In the genomic region with DNA sequence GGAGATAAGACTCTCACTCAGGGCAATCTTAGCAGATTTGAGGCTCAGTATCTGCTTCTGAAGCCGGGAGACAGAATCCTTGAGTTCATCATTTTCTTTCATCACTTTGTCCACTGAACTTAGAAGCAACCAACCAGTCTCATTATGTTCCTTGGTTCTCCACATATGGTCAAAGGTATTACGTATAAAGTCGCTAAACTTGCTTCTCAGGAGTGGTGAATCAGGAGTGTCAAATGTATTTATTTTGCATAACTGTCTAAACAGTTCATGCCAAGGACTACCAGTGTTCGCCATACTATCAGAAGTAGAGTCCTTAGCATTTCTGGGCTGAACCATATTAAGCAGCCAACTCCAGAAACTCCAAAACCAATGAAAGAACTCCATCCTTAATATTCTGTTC, we compare ENCODE assay signal across 3 cellular contexts.
DNase-seq lines count a peak whose midpoint lies in the region; ATAC-seq, FAIRE-seq and TF ChIP-seq lines count a peak whose summit lies in the region.
"Not testable (repeated sequence)": the region's sequence is repeated elsewhere in the genome, so short reads cannot be mapped to it uniquely, and the experiment has no call there.

No MANE protein-coding gene starts in this region.

- not testable (repeated sequence) for H3F3A ChIP-seq in PC-3 (ENCODE audit: low read length, unreplicated experiment)

- H2AFZ ChIP-seq in PC-3 (ENCODE audit: low read length), result not testable (repeated sequence)

- not testable (repeated sequence) for FAIRE-seq in bronchial epithelial cell (lab: Jason Lieb, UNC)

- BruUV-seq in PC-3 (replicated peaks; lab: Mats Ljungman, UMichigan), result not testable (repeated sequence)

- not testable (repeated sequence) for H3K4me3 ChIP-seq in PC-3 (ENCODE audit: low read length); bronchial epithelial cell (ENCODE audit: low read depth, low read length); epithelial cell of esophagus (ENCODE audit: low read length)

- H3K4me2 ChIP-seq in PC-3 (ENCODE audit: low read length), result not testable (repeated sequence)

- POLR2A ChIA-PET in PC-3 (lab: Charles Lee; ENCODE audit: unreplicated experiment), result not testable (repeated sequence)

- peak; percentile 43 for DNase-seq in PC-3
- DNase-seq in bronchial epithelial cell (ENCODE audit: low read depth), result peak; percentile 22
- peak; percentile 66 for DNase-seq in epithelial cell of esophagus (ENCODE audit: low read depth)

- H3K27me3 ChIP-seq in PC-3 (ENCODE audit: low read length); bronchial epithelial cell (ENCODE audit: control insufficient read depth, insufficient read depth, low read length): not testable (repeated sequence)

- H3K9ac ChIP-seq in PC-3 (ENCODE audit: low read length), result not testable (repeated sequence)

- not testable (repeated sequence) for TF ChIP-seq CTCF in PC-3 (conservative IDR thresholded peaks at IDR 0.05; ENCODE audit: low read depth, low read length); bronchial epithelial cell (IDR thresholded peaks at IDR 0.05; ENCODE audit: insufficient read depth, low read length, severe bottlenecking); epithelial cell of esophagus (IDR thresholded peaks at IDR 0.05; ENCODE audit: insufficient read depth, low read depth, low read length, missing control alignments)

- not testable (repeated sequence) for H3K9me2 ChIP-seq in PC-3 (replicated peaks; ENCODE audit: low read length)

- not testable (repeated sequence) for H3K36me3 ChIP-seq in PC-3 (ENCODE audit: low read depth, low read length); bronchial epithelial cell (ENCODE audit: control insufficient read depth, insufficient read depth, low read length)

- H3K27ac ChIP-seq in PC-3 (ENCODE audit: low read length), result not testable (repeated sequence)

- H3K9me3 ChIP-seq in PC-3 (ENCODE audit: low read length), result not testable (repeated sequence)

- CTCF ChIA-PET in PC-3 (lab: Charles Lee), result not testable (repeated sequence)

- H3K79me2 ChIP-seq in PC-3 (ENCODE audit: low read length), result not testable (repeated sequence)

- intact Hi-C loops in PC-3 (cut with micrococcal nuclease), result not testable (repeated sequence)

- H4K20me1 ChIP-seq in PC-3 (ENCODE audit: low read length), result not testable (repeated sequence)

- H3K4me1 ChIP-seq in PC-3 (ENCODE audit: insufficient read depth, low read length), result not testable (repeated sequence)

- not testable (repeated sequence) for ATAC-seq in PC-3
